ENCODE assay signal across 11 cellular contexts in genomic region chr4:38818441-38818976, GRCh38. TPM values are rescaled to one million over a fixed set of nuclear protein-coding genes. Genes with fewer than 3 reads are reported as not detected.
DNase-seq lines count a peak whose midpoint lies in the region; ATAC-seq and TF ChIP-seq lines count a peak whose summit lies in the region.
"Had no signal": no experiment of that assay in that cellular context is flagged by ENCODE, and none has a peak within 500 bp of the region (broad histone marks: within the 10 kb centered on the region; RNA-seq: fewer than 3 reads in every experiment).

No MANE protein-coding gene starts in this region.

- H4K20me1 ChIP-seq in PC-3 (ENCODE audit: low read length), result no peaks in the 10 kb centered on the region

- no TSS peak for BruUV-seq in PC-3 (replicated peaks; lab: Mats Ljungman, UMichigan)

- H3K36me3 ChIP-seq in PC-3 (ENCODE audit: low read depth, low read length), result no peaks in the 10 kb centered on the region

- peak overlapping the region; percentile 58 for H3K9ac ChIP-seq in PC-3 (ENCODE audit: low read length)
- H3K9ac ChIP-seq: SK-N-SH had no signal

- no peaks in the 10 kb centered on the region for H3K27me3 ChIP-seq in PC-3 (ENCODE audit: low read length)

- H3K9me3 ChIP-seq in PC-3 (ENCODE audit: low read length), result no peaks in the 10 kb centered on the region
- H3K9me3 ChIP-seq: SK-N-SH had no signal

- H3K9me2 ChIP-seq in PC-3 (replicated peaks; ENCODE audit: low read length), result no peaks in the 10 kb centered on the region
- H3K9me2 ChIP-seq: SK-N-SH had no signal

- H3F3A ChIP-seq in PC-3 (ENCODE audit: low read length, unreplicated experiment), result no peaks in the 10 kb centered on the region

- H2AFZ ChIP-seq in PC-3 (ENCODE audit: low read length), result no peak overlapping the region

- H3K79me2 ChIP-seq in PC-3 (ENCODE audit: low read length), result no peaks in the 10 kb centered on the region

- H3K4me3 ChIP-seq in PC-3 (ENCODE audit: low read length), result no peak overlapping the region

- intact Hi-C loops in PC-3 (cut with micrococcal nuclease) (no loop called here), Right ventricle myocardium superior (cut with DNase I) (no loop called here)

- CTCF ChIA-PET in PC-3 (lab: Charles Lee), result no interaction called here

- H3K4me1 ChIP-seq in PC-3 (ENCODE audit: insufficient read depth, low read length), result peaks cover 24% of the 10 kb centered on the region

- peak overlapping the region; percentile 40 for H3K4me2 ChIP-seq in PC-3 (ENCODE audit: low read length)
- H3K4me2 ChIP-seq: SK-N-SH had no signal

- DNase-seq in COLO829 (ENCODE audit: low spot score), result peak; percentile 49
- DNase-seq in PC-3, result peak; percentile 77
- DNase-seq in Right ventricle myocardium superior, result no peak
- DNase-seq in DMS 273 (lab: John Stamatoyannopoulos, UW; ENCODE audit: unreplicated experiment), result no peak
- DNase-seq in OCI-M2 (lab: John Stamatoyannopoulos, UW; ENCODE audit: unreplicated experiment), result no peak
- no peak for DNase-seq in stimulated activated CD8-positive, alpha-beta memory T cell treated with anti-CD3 and anti-CD28 coated beads, Interleukin-4, amount 100 ng/mL, for 48 hours
- DNase-seq: SK-N-SH had no signal

- POLR2A ChIA-PET in PC-3 (lab: Charles Lee; ENCODE audit: unreplicated experiment), result no interaction called here

- no peak for TF ChIP-seq CTCF in PC-3 (conservative IDR thresholded peaks at IDR 0.05; ENCODE audit: low read depth, low read length)

- H3K27ac ChIP-seq in PC-3 (ENCODE audit: low read length), result peak overlapping the region; percentile 92

- ATAC-seq in GM18907 (IDR thresholded peaks at IDR 0.05; ENCODE audit: unreplicated experiment) (peak; percentile 58), HG02870 (IDR thresholded peaks at IDR 0.05; ENCODE audit: unreplicated experiment) (peak; percentile 48), PC-3 (peak; percentile 48; the same call in 1 of the 2 replicates), Right ventricle myocardium superior (ENCODE audit: poor library complexity) (no peak)

RNA-seq across cellular contexts. Expression of gene TLR1, which starts 13.9 kb away (rescaled TPM):
- total RNA-seq in PC-3 (2014; rRNA removed) (0.40 and 0.47 TPM in 2 replicates), Right ventricle myocardium superior (3.4 TPM)
- total RNA-seq: HT-29 had no signal

RNA-seq across cellular contexts. Expression of gene TLR10, which starts 35.7 kb away (rescaled TPM):
- total RNA-seq in PC-3 (2014; rRNA removed) (not detected in 2 replicates), Right ventricle myocardium superior (not detected)
- total RNA-seq: HT-29, lung microvascular endothelial cell had no signal

RNA-seq across cellular contexts. Expression of gene TLR6, which starts 38.1 kb away (rescaled TPM):
- total RNA-seq in PC-3 (2014; rRNA removed), result 0.92 and 1.2 TPM in 2 replicates
- total RNA-seq in Right ventricle myocardium superior, result 2.3 TPM

RNA-seq across cellular contexts. Expression of gene FAM114A1, which starts 49.1 kb away (rescaled TPM):
- 21.5 and 25.0 TPM in 2 replicates for total RNA-seq in PC-3 (2014; rRNA removed)
- 20.3 TPM for total RNA-seq in Right ventricle myocardium superior

Comparison
In these comparisons a context has a peak if more than half of its experiments do, and no peak if none do; other contexts are left out.
1. DNase-seq: peak in COLO829 (single experiment) and PC-3 (single experiment); none in Right ventricle myocardium superior (single experiment), DMS 273 (single experiment), OCI-M2 (single experiment) and stimulated activated CD8-positive, alpha-beta memory T cell treated with anti-CD3 and anti-CD28 coated beads, Interleukin-4, amount 100 ng/mL, for 48 hours (single experiment).